18 cellular contexts compared by ENCODE assay signal in the genomic region with DNA sequence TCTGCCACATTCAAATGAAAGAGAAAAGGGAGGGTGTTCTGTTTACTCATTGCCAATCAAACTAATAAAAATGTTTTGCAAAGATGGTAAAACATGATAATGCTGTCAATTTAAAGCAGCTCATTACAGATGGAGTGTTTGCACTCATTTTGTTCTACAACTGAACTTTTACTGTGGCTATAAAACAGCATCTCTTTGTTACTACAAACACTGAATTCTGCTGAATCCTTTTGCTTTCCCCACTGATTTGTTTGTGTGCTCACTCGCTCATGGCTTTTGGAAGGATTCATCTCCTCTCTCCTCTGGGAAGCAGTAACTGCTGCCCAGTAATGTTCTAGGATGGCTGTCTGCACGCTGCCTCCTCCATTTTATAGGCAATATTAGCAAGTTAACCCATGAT.
A peak's percentile ranks its signal among the peaks of the same experiment; 100 is the strongest.
DNase-seq lines count a peak whose midpoint lies in the region; ATAC-seq and TF ChIP-seq lines count a peak whose summit lies in the region.
"Had no signal": no experiment of that assay in that cellular context is flagged by ENCODE, and none has a peak within 500 bp of the region (broad histone marks: within the 10 kb centered on the region; RNA-seq: fewer than 3 reads in every experiment).

No MANE protein-coding gene starts in this region.

- POLR2A ChIA-PET in activated CD4-positive, alpha-beta T cell treated with anti-CD3 and anti-CD28 coated beads, Interleukin-2, amount 10 ng/mL, durations not matched to agents 7 days and 5 days (lab: Charles Lee) = no interaction called here

- no peaks in the 10 kb centered on the region for H3K79me2 ChIP-seq in neural progenitor cell (ENCODE audit: low read depth)

- H3K36me3 ChIP-seq in neural progenitor cell = no peaks in the 10 kb centered on the region
- no peaks in the 10 kb centered on the region for H3K36me3 ChIP-seq in heart left ventricle
- H3K36me3 ChIP-seq: left lung, ovary, right atrium auricular region had no signal

- TF ChIP-seq CTCF in neural progenitor cell (IDR thresholded peaks at IDR 0.05) (no peak), heart left ventricle (IDR thresholded peaks at IDR 0.05) (no peak)

- H3K9ac ChIP-seq in neural progenitor cell = no peak overlapping the region
- H3K9ac ChIP-seq: SK-N-SH had no signal

- DNase-seq in DMS153 (lab: John Stamatoyannopoulos, UW) = peak; percentile 62
- peak; percentile 57 for DNase-seq in NCI-H1105 (lab: John Stamatoyannopoulos, UW)
- DNase-seq in caudate nucleus (lab: John Stamatoyannopoulos, UW) = peak in 11 of 61 donors; percentile 1 to 24 (median 5)
- DNase-seq in neural progenitor cell (ENCODE audit: low spot score) = no peak
- DNase-seq in DMS 273 treated with DMSO at 0.1 percent for 48 hours (lab: John Stamatoyannopoulos, UW) = no peak
- no peak for DNase-seq in T-helper 1 cell
- DNase-seq in activated CD4-positive, alpha-beta T cell treated with anti-CD3 and anti-CD28 coated beads, Interleukin-2, amount 10 ng/mL, durations not matched to agents 7 days and 5 days = no peak
- no peak for DNase-seq in heart left ventricle
- DNase-seq: activated naive CD8-positive, alpha-beta T cell treated with anti-CD3 and anti-CD28 coated beads, Interleukin-2, amount 10 ng/mL, durations not matched to agents 7 days and 5 days; left lung; naive thymus-derived CD8-positive, alpha-beta T cell; NCI-H510A; ovary; SK-N-SH; testis had no signal

- H3K36me3 Mint-ChIP-seq in neural progenitor cell = peaks cover 2% of the 10 kb centered on the region
- no peaks in the 10 kb centered on the region for H3K36me3 Mint-ChIP-seq in activated CD4-positive, alpha-beta T cell treated with anti-CD3 and anti-CD28 coated beads, Interleukin-2, amount 10 ng/mL, durations not matched to agents 7 days and 5 days (ENCODE audit: low read depth)
- H3K36me3 Mint-ChIP-seq: activated naive CD8-positive, alpha-beta T cell treated with anti-CD3 and anti-CD28 coated beads, Interleukin-2, amount 10 ng/mL, durations not matched to agents 7 days and 5 days; naive thymus-derived CD8-positive, alpha-beta T cell had no signal

- H3K27ac Mint-ChIP-seq in neural progenitor cell = no peak overlapping the region
- H3K27ac Mint-ChIP-seq in activated CD4-positive, alpha-beta T cell treated with anti-CD3 and anti-CD28 coated beads, Interleukin-2, amount 10 ng/mL, durations not matched to agents 7 days and 5 days = no peak overlapping the region
- H3K27ac Mint-ChIP-seq: activated naive CD8-positive, alpha-beta T cell treated with anti-CD3 and anti-CD28 coated beads, Interleukin-2, amount 10 ng/mL, durations not matched to agents 7 days and 5 days; naive thymus-derived CD8-positive, alpha-beta T cell; T-helper 2 cell treated with Interferon-gamma antibody and Interleukin-4, amounts not matched to agents 5 μg/mL and 100 μg/mL, for 36 hours had no signal

- TF ChIP-seq POLR2A in heart left ventricle (IDR thresholded peaks at IDR 0.05) = no peak

- H3K4me3 ChIP-seq in neural progenitor cell (no peak overlapping the region), heart left ventricle (no peak overlapping the region)
- H3K4me3 ChIP-seq: left lung, ovary, right atrium auricular region, testis had no signal

- CTCF ChIA-PET in activated CD4-positive, alpha-beta T cell treated with anti-CD3 and anti-CD28 coated beads, Interleukin-2, amount 10 ng/mL, durations not matched to agents 7 days and 5 days (lab: Charles Lee) = no interaction called here

- H3K9me3 ChIP-seq in neural progenitor cell (ENCODE audit: low read depth) (no peaks in the 10 kb centered on the region), heart left ventricle (no peaks in the 10 kb centered on the region)
- H3K9me3 ChIP-seq: left lung, ovary, right atrium auricular region, SK-N-SH, testis had no signal

- H3K4me2 ChIP-seq in neural progenitor cell = no peak overlapping the region
- H3K4me2 ChIP-seq: SK-N-SH had no signal

- intact Hi-C loops in heart left ventricle (cut with DNase I) = no loop called here

- H3K27me3 ChIP-seq in neural progenitor cell (no peaks in the 10 kb centered on the region), heart left ventricle (no peaks in the 10 kb centered on the region)
- H3K27me3 ChIP-seq: left lung, ovary, right atrium auricular region, testis had no signal

- H3K27ac ChIP-seq in caudate nucleus (ENCODE audit: low read depth, low read length) = peak overlapping the region; percentile 63
- H3K27ac ChIP-seq in neural progenitor cell = no peak overlapping the region
- H3K27ac ChIP-seq in heart left ventricle = no peak overlapping the region
- H3K27ac ChIP-seq: left lung, ovary, right atrium auricular region, testis had no signal

- WGBS in heart left ventricle, 4 donors = 35 to 93% (median 81%) methylated on average over 2 of the region's 2 CpGs

- H3K4me1 ChIP-seq in neural progenitor cell = no peaks in the 10 kb centered on the region
- no peaks in the 10 kb centered on the region for H3K4me1 ChIP-seq in heart left ventricle
- H3K4me1 ChIP-seq: left lung, right atrium auricular region, testis had no signal

- no peaks in the 10 kb centered on the region for H4K20me1 ChIP-seq in neural progenitor cell (ENCODE audit: low read depth)

- no peak overlapping the region for H3K4me3 Mint-ChIP-seq in neural progenitor cell
- no peak overlapping the region for H3K4me3 Mint-ChIP-seq in activated CD4-positive, alpha-beta T cell treated with anti-CD3 and anti-CD28 coated beads, Interleukin-2, amount 10 ng/mL, durations not matched to agents 7 days and 5 days
- H3K4me3 Mint-ChIP-seq: activated naive CD8-positive, alpha-beta T cell treated with anti-CD3 and anti-CD28 coated beads, Interleukin-2, amount 10 ng/mL, durations not matched to agents 7 days and 5 days; naive thymus-derived CD8-positive, alpha-beta T cell; T-helper 2 cell treated with Interferon-gamma antibody and Interleukin-4, amounts not matched to agents 5 μg/mL and 100 μg/mL, for 36 hours had no signal

- ATAC-seq in heart left ventricle = no peak
- ATAC-seq: HCT116; left lung; naive thymus-derived CD8-positive, alpha-beta T cell had no signal

- H3F3A ChIP-seq in neural progenitor cell (ENCODE audit: low read depth) = no peaks in the 10 kb centered on the region

- no peaks in the 10 kb centered on the region for H3K9me3 Mint-ChIP-seq in neural progenitor cell
- no peaks in the 10 kb centered on the region for H3K9me3 Mint-ChIP-seq in activated CD4-positive, alpha-beta T cell treated with anti-CD3 and anti-CD28 coated beads, Interleukin-2, amount 10 ng/mL, durations not matched to agents 7 days and 5 days
- H3K9me3 Mint-ChIP-seq: activated naive CD8-positive, alpha-beta T cell treated with anti-CD3 and anti-CD28 coated beads, Interleukin-2, amount 10 ng/mL, durations not matched to agents 7 days and 5 days; naive thymus-derived CD8-positive, alpha-beta T cell; T-helper 2 cell treated with Interferon-gamma antibody and Interleukin-4, amounts not matched to agents 5 μg/mL and 100 μg/mL, for 36 hours had no signal

- H2AFZ ChIP-seq in neural progenitor cell (replicated peaks) = peak overlapping the region; percentile 63

- peaks cover 4% of the 10 kb centered on the region for H3K4me1 Mint-ChIP-seq in neural progenitor cell
- no peaks in the 10 kb centered on the region for H3K4me1 Mint-ChIP-seq in activated CD4-positive, alpha-beta T cell treated with anti-CD3 and anti-CD28 coated beads, Interleukin-2, amount 10 ng/mL, durations not matched to agents 7 days and 5 days
- H3K4me1 Mint-ChIP-seq: activated naive CD8-positive, alpha-beta T cell treated with anti-CD3 and anti-CD28 coated beads, Interleukin-2, amount 10 ng/mL, durations not matched to agents 7 days and 5 days had no signal

- peaks cover 4% of the 10 kb centered on the region for H3K27me3 Mint-ChIP-seq in neural progenitor cell (ENCODE audit: insufficient read depth, low read depth)
- no peaks in the 10 kb centered on the region for H3K27me3 Mint-ChIP-seq in activated CD4-positive, alpha-beta T cell treated with anti-CD3 and anti-CD28 coated beads, Interleukin-2, amount 10 ng/mL, durations not matched to agents 7 days and 5 days
- H3K27me3 Mint-ChIP-seq: activated naive CD8-positive, alpha-beta T cell treated with anti-CD3 and anti-CD28 coated beads, Interleukin-2, amount 10 ng/mL, durations not matched to agents 7 days and 5 days; naive thymus-derived CD8-positive, alpha-beta T cell had no signal

Comparison
In these comparisons a context has a peak if more than half of its experiments do, and no peak if none do; other contexts are left out.
1. DNase-seq: peak in DMS153 (single experiment) and NCI-H1105 (single experiment); none in neural progenitor cell (single experiment), DMS 273 treated with DMSO at 0.1 percent for 48 hours (single experiment), T-helper 1 cell (0 of 5), activated CD4-positive, alpha-beta T cell treated with anti-CD3 and anti-CD28 coated beads, Interleukin-2, amount 10 ng/mL, durations not matched to agents 7 days and 5 days (single experiment) and heart left ventricle (0 of 5).